8 cellular contexts compared by ENCODE assay signal in the genomic region with DNA sequence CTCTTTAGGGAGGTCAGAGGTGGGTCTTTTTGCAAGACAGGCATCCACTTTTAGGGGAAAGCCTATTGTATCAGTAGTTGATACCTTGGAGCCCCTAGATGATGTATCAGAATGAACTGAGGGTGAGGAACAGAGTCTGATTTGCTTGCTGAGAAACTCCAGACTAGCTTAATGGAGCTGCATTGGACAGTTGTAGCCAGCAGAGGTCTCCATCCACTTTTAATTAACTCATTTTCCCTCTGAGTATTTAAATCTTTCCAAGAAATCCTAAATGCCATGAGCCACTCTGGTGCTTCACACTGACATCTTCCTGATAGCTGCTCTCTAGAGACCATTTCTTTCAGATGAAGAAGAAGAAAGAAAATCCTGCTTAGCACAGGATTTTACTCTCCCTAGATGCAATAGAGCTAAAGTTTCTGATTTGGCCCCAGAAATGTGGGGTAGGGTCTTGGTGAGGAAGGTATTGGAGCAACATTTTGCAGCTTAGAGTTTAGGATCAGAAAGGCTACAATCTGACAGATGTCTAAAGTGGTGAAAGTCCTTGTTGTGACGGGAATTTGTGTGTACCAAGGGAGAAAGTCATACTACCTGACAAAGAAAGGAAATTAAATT. TPM values are rescaled to one million over a fixed set of nuclear protein-coding genes. Genes with fewer than 3 reads are reported as not detected.
DNase-seq lines count a peak whose midpoint lies in the region; ATAC-seq, FAIRE-seq and TF ChIP-seq lines count a peak whose summit lies in the region.

No MANE protein-coding gene starts in this region.

- no peaks in the 10 kb centered on the region for H3K27me3 ChIP-seq in naive thymus-derived CD4-positive, alpha-beta T cell (ENCODE audit: control insufficient read depth in 2 of 2, insufficient read depth in 2 of 2, low read length in 2 of 2)
- no peaks in the 10 kb centered on the region for H3K27me3 ChIP-seq in suprapubic skin

- in situ Hi-C loops in astrocyte of the spinal cord (cut with HindIII; ENCODE audit: low sequenced_read_pairs) = no loop called here

- H3K4me1 ChIP-seq in naive thymus-derived CD4-positive, alpha-beta T cell (ENCODE audit: control insufficient read depth in 2 of 2, insufficient read depth in 2 of 2, low read length in 2 of 2) = no peaks in the 10 kb centered on the region
- H3K4me1 ChIP-seq in suprapubic skin = no peaks in the 10 kb centered on the region

- ATAC-seq in HG03378 (IDR thresholded peaks at IDR 0.05; ENCODE audit: unreplicated experiment) = no peak
- no peak for ATAC-seq in naive thymus-derived CD4-positive, alpha-beta T cell

- peaks cover 7 to 74% (median 32%) of the 10 kb centered on the region in 5 donors for H3K36me3 Mint-ChIP-seq in naive thymus-derived CD4-positive, alpha-beta T cell

- DNase-seq in LNCaP clone FGC (ENCODE audit: low read depth) = no peak
- DNase-seq in astrocyte of the spinal cord (ENCODE audit: low read depth, low spot score) = peak; percentile 62
- peak; percentile 69 for DNase-seq in left kidney (ENCODE audit: low read depth, low spot score)
- no peak for DNase-seq in naive thymus-derived CD4-positive, alpha-beta T cell
- no peak for DNase-seq in suprapubic skin (ENCODE audit: low spot score in 2 of 2)
- DNase-seq in caudate nucleus (lab: John Stamatoyannopoulos, UW) = no peak

- no peak overlapping the region for H3K4me3 Mint-ChIP-seq in naive thymus-derived CD4-positive, alpha-beta T cell

- TF ChIP-seq POLR2A in suprapubic skin (IDR thresholded peaks at IDR 0.05) = no peak

- peak; percentile 85 for FAIRE-seq in G401.6 (lab: Jason Lieb, UNC)

- H3K4me1 Mint-ChIP-seq in naive thymus-derived CD4-positive, alpha-beta T cell = peaks cover 0 to 10% (median 0%) of the 10 kb centered on the region in 7 donors

- no peaks in the 10 kb centered on the region for H3K9me3 ChIP-seq in naive thymus-derived CD4-positive, alpha-beta T cell (ENCODE audit: control insufficient read depth in 2 of 3, low read length in 3 of 3)
- H3K9me3 ChIP-seq in suprapubic skin = no peaks in the 10 kb centered on the region

- H3K27me3 Mint-ChIP-seq in naive thymus-derived CD4-positive, alpha-beta T cell = no peaks in the 10 kb centered on the region

- 97% methylated on average over 1 of the region's 1 CpG for WGBS in suprapubic skin

- POLR2A ChIA-PET in naive thymus-derived CD4-positive, alpha-beta T cell (lab: Charles Lee) = no interaction called here

- TF ChIP-seq CTCF in LNCaP clone FGC (IDR thresholded peaks at IDR 0.05; ENCODE audit: control insufficient read depth, extremely low read depth, insufficient read depth) = peak; percentile 76
- peak; percentile 76 for TF ChIP-seq CTCF in astrocyte of the spinal cord (IDR thresholded peaks at IDR 0.05; ENCODE audit: low read depth, low read length)
- peak in 1 of 2 donors; percentile 31 for TF ChIP-seq CTCF in suprapubic skin (IDR thresholded peaks at IDR 0.05)

- peak overlapping the region in 1 of 9 donors; percentile 3 for H3K27ac Mint-ChIP-seq in naive thymus-derived CD4-positive, alpha-beta T cell

- peaks cover 0 to 48% (median 3%) of the 10 kb centered on the region in 3 experiments for H3K36me3 ChIP-seq in naive thymus-derived CD4-positive, alpha-beta T cell (ENCODE audit: control insufficient read depth in 2 of 3, insufficient read depth in 3 of 3, low read length in 3 of 3)
- H3K36me3 ChIP-seq in suprapubic skin = peaks cover 56% of the 10 kb centered on the region

- H3K27ac ChIP-seq in naive thymus-derived CD4-positive, alpha-beta T cell (ENCODE audit: low read depth, low read length) = no peak overlapping the region
- H3K27ac ChIP-seq in suprapubic skin (no peak overlapping the region), caudate nucleus (ENCODE audit: low read depth, low read length) (no peak overlapping the region)

- H3K4me3 ChIP-seq in LNCaP clone FGC (ENCODE audit: low read depth, low read length) = no peak overlapping the region
- no peak overlapping the region for H3K4me3 ChIP-seq in astrocyte of the spinal cord (ENCODE audit: low read depth, low read length)
- H3K4me3 ChIP-seq in naive thymus-derived CD4-positive, alpha-beta T cell (ENCODE audit: low read length) = no peak overlapping the region
- no peak overlapping the region for H3K4me3 ChIP-seq in suprapubic skin

- no peak for TF ChIP-seq EP300 in suprapubic skin (IDR thresholded peaks at IDR 0.05)

- CTCF ChIA-PET in naive thymus-derived CD4-positive, alpha-beta T cell (lab: Charles Lee) = interaction anchor here (0.9 kb wide), 1 partner anchor 402 kb away, joined by 3 read pairs; no protein-coding TSS in a partner anchor

- no peaks in the 10 kb centered on the region for H3K9me3 Mint-ChIP-seq in naive thymus-derived CD4-positive, alpha-beta T cell

- intact Hi-C loops in naive thymus-derived CD4-positive, alpha-beta T cell (cut with micrococcal nuclease) = no loop called here

RNA-seq across cellular contexts. Expression of a gene that starts 38.0 kb away (rescaled TPM):
- total RNA-seq in naive thymus-derived CD4-positive, alpha-beta T cell = 10 to 100 TPM; 27.2 to 33.4 (median 30.7) TPM
- 10 to 100 TPM; 39.6 to 43.9 TPM for polyA plus RNA-seq in naive thymus-derived CD4-positive, alpha-beta T cell
- total RNA-seq in suprapubic skin = 10 to 100 TPM; 66.3 to 82.0 (median 72.4) TPM

Comparison
In these comparisons a context has a peak if more than half of its experiments do, and no peak if none do; other contexts are left out.
1. DNase-seq: peak in astrocyte of the spinal cord (single experiment) and left kidney (single experiment); none in LNCaP clone FGC (single experiment), naive thymus-derived CD4-positive, alpha-beta T cell (0 of 9), suprapubic skin (0 of 2) and caudate nucleus (0 of 61).